In the genomic region with DNA sequence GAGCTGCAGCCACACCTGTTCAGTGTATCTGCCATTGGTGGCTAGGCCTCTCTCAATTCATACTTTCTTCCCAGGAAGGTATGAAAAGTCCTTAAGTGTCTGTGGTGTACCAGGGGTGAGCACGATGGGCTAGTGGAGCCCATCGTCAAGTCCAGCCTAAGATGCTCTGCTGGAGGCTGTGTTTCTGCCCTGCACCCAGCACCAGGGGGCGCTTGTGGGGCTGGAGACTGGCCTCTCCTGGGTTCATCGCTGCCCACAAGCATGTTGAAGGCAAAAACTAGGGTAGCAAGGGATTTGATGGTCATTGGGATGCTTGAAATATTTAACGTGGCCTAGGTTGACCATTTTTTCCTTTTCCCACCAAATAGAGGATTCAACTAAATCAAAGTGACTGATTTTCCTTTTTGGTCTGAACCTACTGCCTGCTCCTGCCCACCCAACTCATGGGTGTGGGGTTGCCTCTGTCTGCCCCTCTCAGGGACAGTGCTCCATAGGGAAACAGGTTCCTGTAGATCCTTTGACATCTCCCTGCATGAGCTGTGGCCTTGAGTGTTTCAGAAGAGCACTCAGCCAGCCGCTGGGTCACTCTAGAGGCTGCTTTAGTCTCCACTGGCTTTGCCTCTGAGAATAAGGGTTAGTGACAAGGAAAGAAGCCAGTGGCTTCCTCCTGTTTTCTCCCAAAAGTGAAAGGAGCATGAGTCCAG, we compare ENCODE assay signal across 7 cellular contexts. TPM values are rescaled to one million over a fixed set of nuclear protein-coding genes. Genes with fewer than 3 reads are reported as not detected.
DNase-seq lines count a peak whose midpoint lies in the region; ATAC-seq and TF ChIP-seq lines count a peak whose summit lies in the region.

No MANE protein-coding gene starts in this region.

- no peaks in the 10 kb centered on the region for H3K4me1 ChIP-seq in mesendoderm (ENCODE audit: control insufficient read depth, low read depth, low read length)

- H2AK5ac ChIP-seq in mesendoderm (ENCODE audit: low read length): no peak overlapping the region

- DNase-seq in GM06990 (ENCODE audit: extremely low read depth, insufficient read length) (no peak), astrocyte of the spinal cord (ENCODE audit: low read depth, low spot score) (no peak), mesendoderm (peak; percentile 42), DMS79 (lab: John Stamatoyannopoulos, UW) (no peak)
- no peak for DNase-seq in activated CD4-positive, alpha-beta T cell treated with anti-CD3 and anti-CD28 coated beads for 4 hours

- no peaks in the 10 kb centered on the region for H3K79me2 ChIP-seq in mesendoderm (ENCODE audit: control insufficient read depth, insufficient read depth, low read length)

- H3K79me1 ChIP-seq in mesendoderm (ENCODE audit: low read length): no peaks in the 10 kb centered on the region

- TF ChIP-seq CTCF in GM06990 (IDR thresholded peaks at IDR 0.05; ENCODE audit: insufficient read depth, low read length, poor library complexity, severe bottlenecking) (peak; percentile 57), astrocyte of the spinal cord (IDR thresholded peaks at IDR 0.05; ENCODE audit: low read depth, low read length) (peak; percentile 37)

- H4K8ac ChIP-seq in mesendoderm (ENCODE audit: low read depth, low read length): no peak overlapping the region

- no peak overlapping the region for H2BK5ac ChIP-seq in mesendoderm (ENCODE audit: low read length)

- no peaks in the 10 kb centered on the region for H3K27me3 ChIP-seq in GM06990 (replicated peaks; ENCODE audit: control insufficient read depth, insufficient read depth, low read length)
- no peaks in the 10 kb centered on the region for H3K27me3 ChIP-seq in mesendoderm (ENCODE audit: insufficient read depth, low read length, poor library complexity)

- H3K23ac ChIP-seq in mesendoderm (ENCODE audit: low read length): no peak overlapping the region

- ATAC-seq in HG02885 (IDR thresholded peaks at IDR 0.05; ENCODE audit: poor library complexity, unreplicated experiment) (peak; percentile 45), HG02763 (IDR thresholded peaks at IDR 0.05; ENCODE audit: unreplicated experiment) (no peak)

- no CpG with 5 or more reads among the region's 6 CpGs for WGBS in mesendoderm (ENCODE audit: extremely low coverage, insufficient coverage, low lambda C conversion rate)

- no peak overlapping the region for H3K56ac ChIP-seq in mesendoderm (ENCODE audit: low read length)

- H3K4me3 ChIP-seq in GM06990 (replicated peaks; ENCODE audit: low read depth, low read length) (no peak overlapping the region), astrocyte of the spinal cord (ENCODE audit: low read depth, low read length) (no peak overlapping the region), mesendoderm (ENCODE audit: low read length) (no peak overlapping the region)

- H3K9ac ChIP-seq in mesendoderm (ENCODE audit: low read length): no peak overlapping the region

- H2BK120ac ChIP-seq in mesendoderm (ENCODE audit: low read depth, low read length): no peak overlapping the region

- no peak overlapping the region for H4K5ac ChIP-seq in mesendoderm (ENCODE audit: low read length)

- H2BK15ac ChIP-seq in mesendoderm (replicated peaks; ENCODE audit: low read depth): no peak overlapping the region

- no peak overlapping the region for H3K27ac ChIP-seq in mesendoderm (ENCODE audit: low read depth, low read length)

- H3K4me2 ChIP-seq in mesendoderm (ENCODE audit: low read length): no peak overlapping the region

- in situ Hi-C loops in astrocyte of the spinal cord (cut with HindIII; ENCODE audit: low sequenced_read_pairs): no loop called here

- H3K36me3 ChIP-seq in GM06990 (ENCODE audit: control insufficient read depth, insufficient read depth, low read length) (peaks cover 2% of the 10 kb centered on the region; the same call in 1 of the 2 replicates), mesendoderm (ENCODE audit: control insufficient read depth, insufficient read depth, low read length) (no peaks in the 10 kb centered on the region)

- H3K4ac ChIP-seq in mesendoderm (ENCODE audit: low read depth, low read length): no peak overlapping the region

- H3K18ac ChIP-seq in mesendoderm (ENCODE audit: low read length): no peak overlapping the region

RNA-seq across cellular contexts. Expression of a gene that starts 59.0 kb away (rescaled TPM):
- polyA plus RNA-seq in mesendoderm (2013, experiment 1 of 2): 155 TPM
- 161 TPM for polyA plus RNA-seq in mesendoderm (2013, experiment 2 of 2)

RNA-seq across cellular contexts. Expression of a gene that starts 59.2 kb away (rescaled TPM):
- polyA plus RNA-seq in mesendoderm (2013, experiment 1 of 2): 2.8 TPM
- polyA plus RNA-seq in mesendoderm (2013, experiment 2 of 2): 3.1 TPM
